8 cellular contexts compared by ENCODE assay signal in genomic region chr10:92822060-92822634, GRCh38. TPM values are rescaled to one million over a fixed set of nuclear protein-coding genes. Genes with fewer than 3 reads are reported as not detected.
DNase-seq lines count a peak whose midpoint lies in the region; ATAC-seq and TF ChIP-seq lines count a peak whose summit lies in the region.

No MANE protein-coding gene starts in this region.

- H3K4me3 Mint-ChIP-seq in Caco-2 (ENCODE audit: unreplicated experiment) (no peak overlapping the region), neural crest cell (no peak overlapping the region), glutamatergic neuron (ENCODE audit: unreplicated experiment) (no peak overlapping the region)
- no peak overlapping the region for H3K4me3 Mint-ChIP-seq in dendritic cell treated with granulocyte-macrophage colony-stimulating factor and Interleukin-4, amounts not matched to agents 40 ng/mL and 50 ng/mL, for 4 days
- H3K4me3 Mint-ChIP-seq in activated T-helper 1 cell treated with anti-CD3 and anti-CD28 coated beads, Interleukin-12 subunit alpha, Interleukin-12 subunit beta, Interleukin-2, Interleukin-4 antibody, amounts not matched to agents 30 ng/mL and 10 ng/mL and 1 ng/mL, durations not matched to agents 14 hours and 24 hours and 36 hours, result no peak overlapping the region

- peaks cover 7% of the 10 kb centered on the region for H3K4me1 Mint-ChIP-seq in Caco-2 (ENCODE audit: low read depth, unreplicated experiment)
- H3K4me1 Mint-ChIP-seq in dendritic cell treated with granulocyte-macrophage colony-stimulating factor and Interleukin-4, amounts not matched to agents 40 ng/mL and 50 ng/mL, for 4 days (ENCODE audit: low read depth), result peaks cover 48% of the 10 kb centered on the region
- H3K4me1 Mint-ChIP-seq in neural crest cell, result peaks cover 12% of the 10 kb centered on the region
- H3K4me1 Mint-ChIP-seq in activated T-helper 1 cell treated with anti-CD3 and anti-CD28 coated beads, Interleukin-12 subunit alpha, Interleukin-12 subunit beta, Interleukin-2, Interleukin-4 antibody, amounts not matched to agents 30 ng/mL and 10 ng/mL and 1 ng/mL, durations not matched to agents 14 hours and 24 hours and 36 hours (ENCODE audit: low read depth), result peaks cover 24% of the 10 kb centered on the region
- H3K4me1 Mint-ChIP-seq in glutamatergic neuron (ENCODE audit: low read depth, unreplicated experiment), result no peaks in the 10 kb centered on the region

- DNase-seq in Caco-2 (no peak), M059J (ENCODE audit: low read depth) (peak; percentile 90), neural crest cell (ENCODE audit: low read depth, low spot score) (no peak), glutamatergic neuron (no peak), cortex of kidney (lab: John Stamatoyannopoulos, UW) (no peak)
- no peak for DNase-seq in activated T-helper 1 cell treated with anti-CD3 and anti-CD28 coated beads, Interleukin-12 subunit alpha, Interleukin-12 subunit beta, Interleukin-2, Interleukin-4 antibody, amounts not matched to agents 30 ng/mL and 10 ng/mL and 1 ng/mL, durations not matched to agents 14 hours and 24 hours and 36 hours (ENCODE audit: low spot score)

- POLR2A ChIA-PET in Caco-2 (lab: Charles Lee), result no interaction called here

- H3K27ac Mint-ChIP-seq in Caco-2 (ENCODE audit: unreplicated experiment), result peak overlapping the region; percentile 29
- peak overlapping the region; percentile 76 for H3K27ac Mint-ChIP-seq in dendritic cell treated with granulocyte-macrophage colony-stimulating factor and Interleukin-4, amounts not matched to agents 40 ng/mL and 50 ng/mL, for 4 days
- peak overlapping the region; percentile 46 for H3K27ac Mint-ChIP-seq in neural crest cell (ENCODE audit: unreplicated experiment)
- no peak overlapping the region for H3K27ac Mint-ChIP-seq in activated T-helper 1 cell treated with anti-CD3 and anti-CD28 coated beads, Interleukin-12 subunit alpha, Interleukin-12 subunit beta, Interleukin-2, Interleukin-4 antibody, amounts not matched to agents 30 ng/mL and 10 ng/mL and 1 ng/mL, durations not matched to agents 14 hours and 24 hours and 36 hours
- H3K27ac Mint-ChIP-seq in glutamatergic neuron (ENCODE audit: unreplicated experiment), result no peak overlapping the region

- peaks cover 11% of the 10 kb centered on the region; the same call in 1 of the 2 replicates for H3K4me1 ChIP-seq in Caco-2

- H3K9me3 Mint-ChIP-seq in Caco-2 (ENCODE audit: unreplicated experiment), result no peaks in the 10 kb centered on the region
- no peaks in the 10 kb centered on the region for H3K9me3 Mint-ChIP-seq in dendritic cell treated with granulocyte-macrophage colony-stimulating factor and Interleukin-4, amounts not matched to agents 40 ng/mL and 50 ng/mL, for 4 days
- H3K9me3 Mint-ChIP-seq in neural crest cell, result peaks cover 11% of the 10 kb centered on the region
- no peaks in the 10 kb centered on the region for H3K9me3 Mint-ChIP-seq in activated T-helper 1 cell treated with anti-CD3 and anti-CD28 coated beads, Interleukin-12 subunit alpha, Interleukin-12 subunit beta, Interleukin-2, Interleukin-4 antibody, amounts not matched to agents 30 ng/mL and 10 ng/mL and 1 ng/mL, durations not matched to agents 14 hours and 24 hours and 36 hours
- H3K9me3 Mint-ChIP-seq in glutamatergic neuron (ENCODE audit: unreplicated experiment), result peaks cover 2% of the 10 kb centered on the region

- intact Hi-C loops in Caco-2 (cut with micrococcal nuclease; ENCODE audit: unreplicated experiment), result loop anchor here (5.0 kb wide), 1 partner anchor 60 kb away; no protein-coding TSS in a partner anchor
- intact Hi-C loops in dendritic cell treated with granulocyte-macrophage colony-stimulating factor and Interleukin-4, amounts not matched to agents 40 ng/mL and 50 ng/mL, for 4 days (cut with micrococcal nuclease), result loop anchor here (5.0 kb wide), 1 partner anchor 60 kb away; no protein-coding TSS in a partner anchor
- intact Hi-C loops in activated T-helper 1 cell treated with anti-CD3 and anti-CD28 coated beads, Interleukin-12 subunit alpha, Interleukin-12 subunit beta, Interleukin-2, Interleukin-4 antibody, amounts not matched to agents 30 ng/mL and 10 ng/mL and 1 ng/mL, durations not matched to agents 14 hours and 24 hours and 36 hours (cut with micrococcal nuclease), result no loop called here

- ATAC-seq in GM21619 (IDR thresholded peaks at IDR 0.05; ENCODE audit: unreplicated experiment), result no peak

- H3K27me3 Mint-ChIP-seq in Caco-2 (ENCODE audit: insufficient read depth, unreplicated experiment) (peaks cover under 1% of the 10 kb centered on the region), neural crest cell (ENCODE audit: low read depth) (no peaks in the 10 kb centered on the region), glutamatergic neuron (ENCODE audit: unreplicated experiment) (no peaks in the 10 kb centered on the region)
- peaks cover 1% of the 10 kb centered on the region for H3K27me3 Mint-ChIP-seq in dendritic cell treated with granulocyte-macrophage colony-stimulating factor and Interleukin-4, amounts not matched to agents 40 ng/mL and 50 ng/mL, for 4 days
- H3K27me3 Mint-ChIP-seq in activated T-helper 1 cell treated with anti-CD3 and anti-CD28 coated beads, Interleukin-12 subunit alpha, Interleukin-12 subunit beta, Interleukin-2, Interleukin-4 antibody, amounts not matched to agents 30 ng/mL and 10 ng/mL and 1 ng/mL, durations not matched to agents 14 hours and 24 hours and 36 hours (ENCODE audit: insufficient read depth), result peaks cover under 1% of the 10 kb centered on the region

- no peak overlapping the region for H3K4me3 ChIP-seq in Caco-2 (ENCODE audit: low read depth, low read length)

- CTCF ChIA-PET in Caco-2 (lab: Charles Lee), result interaction anchor here (1.2 to 1.6 kb wide), 2 partner anchors 14 to 21 kb away, joined by 3 to 4 read pairs; no protein-coding TSS in a partner anchor

- H3K36me3 ChIP-seq in Caco-2 (ENCODE audit: control insufficient read depth, insufficient read depth, low read length), result no peaks in the 10 kb centered on the region

- no peaks in the 10 kb centered on the region for H3K36me3 Mint-ChIP-seq in Caco-2 (ENCODE audit: insufficient read depth, unreplicated experiment)
- no peaks in the 10 kb centered on the region for H3K36me3 Mint-ChIP-seq in dendritic cell treated with granulocyte-macrophage colony-stimulating factor and Interleukin-4, amounts not matched to agents 40 ng/mL and 50 ng/mL, for 4 days (ENCODE audit: low read depth)
- peaks cover 3% of the 10 kb centered on the region for H3K36me3 Mint-ChIP-seq in neural crest cell (ENCODE audit: low read depth)
- H3K36me3 Mint-ChIP-seq in activated T-helper 1 cell treated with anti-CD3 and anti-CD28 coated beads, Interleukin-12 subunit alpha, Interleukin-12 subunit beta, Interleukin-2, Interleukin-4 antibody, amounts not matched to agents 30 ng/mL and 10 ng/mL and 1 ng/mL, durations not matched to agents 14 hours and 24 hours and 36 hours (ENCODE audit: low read depth), result no peaks in the 10 kb centered on the region
- H3K36me3 Mint-ChIP-seq in glutamatergic neuron (ENCODE audit: unreplicated experiment), result no peaks in the 10 kb centered on the region

- no TSS peak for BruUV-seq in Caco-2 (replicated peaks; lab: Mats Ljungman, UMichigan)

- H3K27me3 ChIP-seq in Caco-2 (replicated peaks; ENCODE audit: control insufficient read depth, insufficient read depth, low read length), result no peaks in the 10 kb centered on the region

- no peak for TF ChIP-seq CTCF in Caco-2 (IDR thresholded peaks at IDR 0.05; ENCODE audit: insufficient read depth in 1 of 2, low read depth in 1 of 2, low read length in 1 of 2, severe bottlenecking in 1 of 2, unreplicated experiment in 1 of 2)
- TF ChIP-seq CTCF in neural crest cell (conservative IDR thresholded peaks at IDR 0.05), result no peak
- no peak for TF ChIP-seq CTCF in glutamatergic neuron (IDR thresholded peaks at IDR 0.05; ENCODE audit: partially characterized antibody, unreplicated experiment)

- no peaks in the 10 kb centered on the region for H3K9me3 ChIP-seq in Caco-2

RNA-seq across cellular contexts. Expression of gene EXOC6, which starts 26.2 kb away (rescaled TPM):
- total RNA-seq in Caco-2 (2022), result 12.5 and 13.4 TPM in 2 replicates
- total RNA-seq in M059J (2014; rRNA removed; shearing (Covaris generic)), result 9.1 and 12.6 TPM in 2 replicates
- total RNA-seq in neural crest cell, result 16.5 and 17.2 TPM in 2 replicates
- 13.5 TPM in 2 replicates for total RNA-seq in activated T-helper 1 cell treated with anti-CD3 and anti-CD28 coated beads, Interleukin-12 subunit alpha, Interleukin-12 subunit beta, Interleukin-2, Interleukin-4 antibody, amounts not matched to agents 30 ng/mL and 10 ng/mL and 1 ng/mL, durations not matched to agents 14 hours and 24 hours and 36 hours
- total RNA-seq in glutamatergic neuron (ENCODE audit: unreplicated experiment), result 9.1 TPM

Comparison
In these comparisons a context has a peak if more than half of its experiments do, and no peak if none do; other contexts are left out.
1. H3K27ac Mint-ChIP-seq: peak in Caco-2 (single experiment), dendritic cell treated with granulocyte-macrophage colony-stimulating factor and Interleukin-4, amounts not matched to agents 40 ng/mL and 50 ng/mL, for 4 days (single experiment) and neural crest cell (single experiment); none in activated T-helper 1 cell treated with anti-CD3 and anti-CD28 coated beads, Interleukin-12 subunit alpha, Interleukin-12 subunit beta, Interleukin-2, Interleukin-4 antibody, amounts not matched to agents 30 ng/mL and 10 ng/mL and 1 ng/mL, durations not matched to agents 14 hours and 24 hours and 36 hours (single experiment) and glutamatergic neuron (single experiment).